ENCODE assay signal across 27 cellular contexts in the genomic region with DNA sequence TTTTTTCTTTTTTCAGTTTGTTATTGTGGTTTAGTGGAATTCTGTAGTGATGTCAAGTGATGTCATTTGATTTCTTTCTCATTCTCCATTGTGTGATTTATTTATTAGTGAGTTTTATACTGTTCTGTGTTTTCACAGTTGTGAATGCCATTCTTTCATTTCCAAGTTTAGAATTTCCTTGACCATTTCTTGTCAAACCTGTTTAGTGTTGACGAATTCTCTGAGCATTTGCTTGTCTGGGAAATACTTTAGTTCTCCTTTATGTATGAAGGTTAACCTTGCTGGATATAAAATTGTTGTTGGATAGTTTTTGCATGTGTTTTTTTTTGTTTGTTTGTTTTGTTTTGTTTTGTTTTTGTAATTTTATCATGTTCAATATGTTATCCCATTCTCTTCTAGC.
"Had no signal": no experiment of that assay in that cellular context is flagged by ENCODE, and none has a peak within 500 bp of the region (broad histone marks: within the 10 kb centered on the region; RNA-seq: fewer than 3 reads in every experiment).

No MANE protein-coding gene starts in this region.

- H3K27me3 ChIP-seq: neutrophil, pancreas, right lobe of liver, sigmoid colon, stomach, thyroid gland, tibial nerve, upper lobe of right lung, uterus had no signal

- H3K27ac ChIP-seq: neutrophil, pancreas, psoas muscle, right lobe of liver, sigmoid colon, stomach, thoracic aorta, thyroid gland, tibial nerve, upper lobe of right lung, uterus had no signal

- H3K4me3 Mint-ChIP-seq: naive thymus-derived CD8-positive, alpha-beta T cell; natural killer cell treated with Interleukin-12 subunit alpha and Interleukin-12 subunit beta and Interleukin-15 and Interleukin-18, amount 100 ng/mL, for 72 hours; nephron progenitor cell; neural crest cell; stimulated activated effector memory CD8-positive, alpha-beta T cell treated with anti-CD3 and anti-CD28 coated beads, Interleukin-12 subunit alpha, Interleukin-12 subunit beta, amount 100 ng/mL, for 72 hours; stimulated activated naive B cell treated with anti-CD40 and anti-IgM and Interleukin-4, amounts not matched to agents 10 μg/mL and 1 μg/mL and 100 μg/mL, for 72 hours; stimulated activated naive CD8-positive, alpha-beta T cell treated with anti-CD3 and anti-CD28 coated beads, Interleukin-15, Interleukin-2, amounts not matched to agents 100 ng/mL and 50 ng/mL, for 24 hours had no signal

- H3K9me3 ChIP-seq: neutrophil, pancreas, psoas muscle, right lobe of liver, thyroid gland, upper lobe of right lung, uterus had no signal

- DNase-seq: naive thymus-derived CD8-positive, alpha-beta T cell; nephron progenitor cell; nucleus accumbens; pancreas; psoas muscle; right cardiac atrium; right lobe of liver; sigmoid colon; small intestine; stimulated activated CD4-positive, alpha-beta T cell treated with anti-CD3 and anti-CD28 coated beads, Interleukin-15, amount 100 ng/mL, for 24 hours; stimulated activated CD4-positive, alpha-beta T cell treated with anti-CD3 and anti-CD28 coated beads, Interleukin-2, amount 100 ng/mL, for 24 hours; stimulated activated CD4-positive, alpha-beta T cell treated with anti-CD3 and anti-CD28 coated beads, Interleukin-2, amount 100 ng/mL, for 48 hours; stimulated activated CD4-positive, alpha-beta T cell treated with anti-CD3 and anti-CD28 coated beads, Interleukin-4, amount 100 ng/mL, for 24 hours; stimulated activated naive B cell treated with anti-CD40 and anti-IgM and Interleukin-4, amounts not matched to agents 10 μg/mL and 1 μg/mL and 100 μg/mL, for 72 hours; stimulated activated naive CD4-positive, alpha-beta T cell treated with Interleukin-2 at 50 U/mL for 16 hours; stomach; thyroid gland; upper lobe of right lung; uterus had no signal

- H3K27me3 Mint-ChIP-seq: naive thymus-derived CD8-positive, alpha-beta T cell; natural killer cell treated with Interleukin-12 subunit alpha and Interleukin-12 subunit beta and Interleukin-15 and Interleukin-18, amount 100 ng/mL, for 72 hours; progenitor cell of endocrine pancreas; stimulated activated naive B cell treated with anti-CD40 and anti-IgM and Interleukin-4, amounts not matched to agents 10 μg/mL and 1 μg/mL and 100 μg/mL, for 72 hours; stimulated activated naive CD8-positive, alpha-beta T cell treated with anti-CD3 and anti-CD28 coated beads, Interleukin-15, Interleukin-2, amounts not matched to agents 100 ng/mL and 50 ng/mL, for 24 hours had no signal

- H3K4me1 Mint-ChIP-seq: naive thymus-derived CD8-positive, alpha-beta T cell; nephron progenitor cell; neural crest cell; stimulated activated effector memory CD8-positive, alpha-beta T cell treated with anti-CD3 and anti-CD28 coated beads, Interleukin-12 subunit alpha, Interleukin-12 subunit beta, amount 100 ng/mL, for 72 hours; stimulated activated naive B cell treated with anti-CD40 and anti-IgM and Interleukin-4, amounts not matched to agents 10 μg/mL and 1 μg/mL and 100 μg/mL, for 72 hours had no signal

- H3K4me1 ChIP-seq: pancreas, psoas muscle, right lobe of liver, sigmoid colon, stomach, thyroid gland, tibial nerve, upper lobe of right lung, uterus had no signal

- H3K4me3 ChIP-seq: pancreas, psoas muscle, right lobe of liver, sigmoid colon, stomach, thoracic aorta, thyroid gland, tibial nerve, upper lobe of right lung, uterus had no signal

- H3K27ac Mint-ChIP-seq: naive thymus-derived CD8-positive, alpha-beta T cell; natural killer cell treated with Interleukin-12 subunit alpha and Interleukin-12 subunit beta and Interleukin-15 and Interleukin-18, amount 100 ng/mL, for 72 hours; nephron progenitor cell; progenitor cell of endocrine pancreas; stimulated activated effector memory CD8-positive, alpha-beta T cell treated with anti-CD3 and anti-CD28 coated beads, Interleukin-12 subunit alpha, Interleukin-12 subunit beta, amount 100 ng/mL, for 72 hours; stimulated activated naive B cell treated with anti-CD40 and anti-IgM and Interleukin-4, amounts not matched to agents 10 μg/mL and 1 μg/mL and 100 μg/mL, for 72 hours; stimulated activated naive CD8-positive, alpha-beta T cell treated with anti-CD3 and anti-CD28 coated beads, Interleukin-15, Interleukin-2, amounts not matched to agents 100 ng/mL and 50 ng/mL, for 24 hours had no signal

- H3K36me3 ChIP-seq: neutrophil, pancreas, right lobe of liver, sigmoid colon, stomach, thoracic aorta, thyroid gland, tibial nerve, upper lobe of right lung, uterus had no signal

- ATAC-seq: naive thymus-derived CD8-positive, alpha-beta T cell; natural killer cell treated with Interleukin-12 subunit alpha and Interleukin-12 subunit beta and Interleukin-15 and Interleukin-18, amount 100 ng/mL, for 72 hours; pancreas; psoas muscle; right cardiac atrium; right lobe of liver; stimulated activated effector memory CD8-positive, alpha-beta T cell treated with anti-CD3 and anti-CD28 coated beads, Interleukin-12 subunit alpha, Interleukin-12 subunit beta, amount 100 ng/mL, for 72 hours; stimulated activated naive B cell treated with anti-CD40 and anti-IgM and Interleukin-4, amounts not matched to agents 10 μg/mL and 1 μg/mL and 100 μg/mL, for 72 hours; upper lobe of right lung had no signal

- H3K36me3 Mint-ChIP-seq: stimulated activated effector memory CD8-positive, alpha-beta T cell treated with anti-CD3 and anti-CD28 coated beads, Interleukin-12 subunit alpha, Interleukin-12 subunit beta, amount 100 ng/mL, for 72 hours had no signal
